1 cellular context compared by ENCODE assay signal in genomic region chr20:23585808-23586734, GRCh38.
TF ChIP-seq lines count a peak whose summit lies in the region.

No MANE protein-coding gene starts in this region.

TF ChIP-seq in HepG2, 621 proteins besides CTCF, POLR2A, EP300 and RAD21 (continued from another document and continues in another):
- TF ChIP-seq ZNF569 (CRISPR knock-in tag; IDR thresholded peaks at IDR 0.05; ENCODE audit: borderline replicate concordance) (no peak), SALL1 (CRISPR knock-in tag; IDR thresholded peaks at IDR 0.05) (peak; percentile 74), FIP1L1 (IDR thresholded peaks at IDR 0.05; ENCODE audit: borderline replicate concordance, insufficient read depth, low read depth, low read length) (no peak), ZXDC (CRISPR knock-in tag; IDR thresholded peaks at IDR 0.05) (no peak), ZNF616 (CRISPR knock-in tag; IDR thresholded peaks at IDR 0.05; ENCODE audit: low read depth) (no peak), IKZF1 (IDR thresholded peaks at IDR 0.05) (no peak), CREB3 (CRISPR knock-in tag; IDR thresholded peaks at IDR 0.05) (no peak; the same call in 1 of the 2 replicates), THAP7 (CRISPR knock-in tag; IDR thresholded peaks at IDR 0.05) (0 out of 2 replicates have a peak, but pooled peaks have one; percentile 65), ZNF556 (CRISPR knock-in tag; IDR thresholded peaks at IDR 0.05; ENCODE audit: borderline replicate concordance) (peak; percentile 24; the same call in 1 of the 2 replicates), ZNF136 (CRISPR knock-in tag; IDR thresholded peaks at IDR 0.05; ENCODE audit: low read depth) (peak; percentile 6; the same call in 1 of the 2 replicates), GMEB2 (CRISPR knock-in tag; IDR thresholded peaks at IDR 0.05; ENCODE audit: low read depth) (no peak), HHEX (CRISPR knock-in tag; IDR thresholded peaks at IDR 0.05) (0 out of 2 replicates have a peak, but pooled peaks have one; percentile 20), GABPA (IDR thresholded peaks at IDR 0.05; ENCODE audit: low read depth, low read length) (no peak), GABPA (CRISPR knock-in tag; IDR thresholded peaks at IDR 0.05; ENCODE audit: low read depth) (no peak), NBN (conservative IDR thresholded peaks at IDR 0.05) (no peak), HNRNPUL1 (IDR thresholded peaks at IDR 0.05; ENCODE audit: low read depth, low read length) (no peak), ZNF841 (CRISPR knock-in tag; IDR thresholded peaks at IDR 0.05; ENCODE audit: borderline replicate concordance) (no peak), ZNF652 (CRISPR knock-in tag; IDR thresholded peaks at IDR 0.05; ENCODE audit: borderline replicate concordance, low read depth) (peak; percentile 33; the same call in 1 of the 2 replicates), ZNF770 (CRISPR knock-in tag; IDR thresholded peaks at IDR 0.05) (peak; percentile 66; the same call in 1 of the 2 replicates), ZKSCAN8 (CRISPR knock-in tag; IDR thresholded peaks at IDR 0.05; ENCODE audit: borderline replicate concordance) (peak; percentile 71; the same call in 1 of the 2 replicates), PRMT3 (CRISPR knock-in tag; IDR thresholded peaks at IDR 0.05; ENCODE audit: borderline replicate concordance, low read depth) (no peak), LCORL (IDR thresholded peaks at IDR 0.05) (no peak), LCORL (CRISPR knock-in tag; IDR thresholded peaks at IDR 0.05) (peak; percentile 97), ZNF816 (CRISPR knock-in tag; IDR thresholded peaks at IDR 0.05; ENCODE audit: borderline replicate concordance) (peak; percentile 31; the same call in 1 of the 2 replicates), TARDBP (CRISPR knock-in tag; IDR thresholded peaks at IDR 0.05) (no peak; the same call in 1 of the 2 replicates), REPIN1 (CRISPR knock-in tag; IDR thresholded peaks at IDR 0.05; ENCODE audit: borderline replicate concordance, low read depth) (peak; percentile 86; the same call in 1 of the 2 replicates), SKI (IDR thresholded peaks at IDR 0.05; ENCODE audit: partially characterized antibody) (peak; percentile 61), GABPB1 (CRISPR knock-in tag; IDR thresholded peaks at IDR 0.05) (peak; percentile 41; the same call in 1 of the 2 replicates), ZNF776 (CRISPR knock-in tag; IDR thresholded peaks at IDR 0.05) (no peak), ZNF124 (CRISPR knock-in tag; IDR thresholded peaks at IDR 0.05) (peak; percentile 80; the same call in 1 of the 2 replicates), HOXA3 (CRISPR knock-in tag; IDR thresholded peaks at IDR 0.05) (no peak), ZFX (CRISPR knock-in tag; IDR thresholded peaks at IDR 0.05; ENCODE audit: low read depth) (peak; percentile 68), ZBTB38 (CRISPR knock-in tag; IDR thresholded peaks at IDR 0.05) (no peak), ZBED4 (CRISPR knock-in tag; IDR thresholded peaks at IDR 0.05; ENCODE audit: borderline replicate concordance) (0 out of 2 replicates have a peak, but pooled peaks have one; percentile 71), SMAD3 (CRISPR knock-in tag; IDR thresholded peaks at IDR 0.05) (peak; percentile 81; the same call in 1 of the 2 replicates), TOPORS (CRISPR knock-in tag; IDR thresholded peaks at IDR 0.05) (no peak), USF2 (IDR thresholded peaks at IDR 0.05; ENCODE audit: low read depth, low read length) (no peak), USF2 (CRISPR knock-in tag; IDR thresholded peaks at IDR 0.05; ENCODE audit: borderline replicate concordance) (no peak), WIZ (CRISPR knock-in tag; IDR thresholded peaks at IDR 0.05) (no peak), ZNF230 (CRISPR knock-in tag; IDR thresholded peaks at IDR 0.05) (no peak; the same call in 1 of the 2 replicates), ZNF317 (CRISPR knock-in tag; IDR thresholded peaks at IDR 0.05) (peak; percentile 80), ZNF558 (CRISPR knock-in tag; IDR thresholded peaks at IDR 0.05; ENCODE audit: borderline replicate concordance) (no peak; the same call in 1 of the 2 replicates), GTF2F1 (IDR thresholded peaks at IDR 0.05; ENCODE audit: low read length) (0 out of 2 replicates have a peak, but pooled peaks have one; percentile 20), KAT8 (CRISPR knock-in tag; IDR thresholded peaks at IDR 0.05) (peak; percentile 64), ZFP36L1 (CRISPR knock-in tag; IDR thresholded peaks at IDR 0.05) (0 out of 2 replicates have a peak, but pooled peaks have one; percentile 46), MTA1 (CRISPR knock-in tag; IDR thresholded peaks at IDR 0.05; ENCODE audit: borderline replicate concordance) (peak; percentile 83; the same call in 1 of the 2 replicates), HBP1 (CRISPR knock-in tag; IDR thresholded peaks at IDR 0.05; ENCODE audit: low read depth) (no peak), ZNF414 (CRISPR knock-in tag; IDR thresholded peaks at IDR 0.05) (peak; percentile 71; the same call in 1 of the 2 replicates), ATM (IDR thresholded peaks at IDR 0.05; ENCODE audit: borderline replicate concordance) (no peak), SMARCE1 (IDR thresholded peaks at IDR 0.05; ENCODE audit: borderline replicate concordance) (no peak), ZNF10 (CRISPR knock-in tag; IDR thresholded peaks at IDR 0.05; ENCODE audit: borderline replicate concordance, low read depth) (no peak), NFKBIZ (CRISPR knock-in tag; IDR thresholded peaks at IDR 0.05) (peak; percentile 69; the same call in 1 of the 2 replicates), MAFF (IDR thresholded peaks at IDR 0.05; ENCODE audit: low read depth, low read length) (no peak), SIN3B (IDR thresholded peaks at IDR 0.05; ENCODE audit: low read length) (no peak), ZNF207 (IDR thresholded peaks at IDR 0.05; ENCODE audit: borderline replicate concordance) (no peak)
